In the genomic region with DNA sequence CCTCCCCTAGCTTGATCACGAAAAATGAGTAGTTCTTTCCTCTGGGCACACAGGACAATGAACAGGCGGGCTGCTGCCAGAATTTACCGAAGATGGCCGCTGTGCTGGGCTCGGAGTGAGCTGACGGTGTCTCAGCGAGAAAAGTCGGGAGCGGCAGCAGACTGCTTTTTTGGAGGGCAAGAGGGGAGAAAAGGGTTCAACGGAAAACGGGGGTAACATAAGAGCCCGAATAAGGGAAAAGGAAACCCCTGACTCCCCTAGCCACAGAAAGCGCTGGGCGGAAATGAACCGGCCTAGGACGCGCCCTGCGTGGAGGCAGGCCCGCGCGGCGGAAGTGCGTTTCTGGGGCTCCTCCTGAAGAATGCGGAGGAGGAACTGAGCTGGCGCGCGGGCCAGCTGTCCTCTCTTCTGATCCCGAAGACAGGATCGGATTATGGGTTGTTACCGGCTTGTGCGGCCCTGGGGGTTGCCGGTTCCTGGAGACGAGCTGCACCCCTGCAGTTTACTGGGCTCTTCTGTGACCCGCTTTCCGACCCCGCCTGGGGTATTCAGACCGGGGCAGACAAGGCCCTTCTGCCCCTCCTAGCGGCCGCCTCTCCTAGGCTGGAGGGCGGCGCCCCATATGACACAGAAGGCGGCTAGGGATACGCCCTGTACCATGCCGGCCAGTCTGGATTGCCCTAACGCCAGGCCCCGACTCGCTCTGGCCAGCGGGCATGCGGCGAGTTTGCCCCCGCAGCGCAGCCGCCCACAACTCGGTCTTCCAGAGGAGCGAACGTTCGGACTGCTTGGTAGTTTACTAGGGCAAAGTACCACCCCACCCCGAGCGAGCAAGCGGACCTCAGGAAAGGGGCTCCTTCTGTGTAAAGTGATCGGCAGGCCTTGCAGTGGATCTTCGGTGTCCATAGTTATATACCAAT, we compare ENCODE assay signal across 8 cellular contexts. TPM values are rescaled to one million over a fixed set of nuclear protein-coding genes. Genes with fewer than 3 reads are reported as not detected.
A peak's percentile ranks its signal among the peaks of the same experiment; 100 is the strongest.
DNase-seq lines count a peak whose midpoint lies in the region; ATAC-seq and TF ChIP-seq lines count a peak whose summit lies in the region.

No MANE protein-coding gene starts in this region.

- no peaks in the 10 kb centered on the region for H3K9me3 Mint-ChIP-seq in central memory CD8-positive, alpha-beta T cell

- peaks cover 38% of the 10 kb centered on the region for H3K4me1 Mint-ChIP-seq in central memory CD8-positive, alpha-beta T cell

- CTCF ChIA-PET in AG04450 (lab: Charles Lee): interaction anchor here (1.0 to 4.3 kb wide), 5 partner anchors 26 to 68 kb away, joined by 3 to 38 read pairs (median 3); no protein-coding TSS in a partner anchor

- TF ChIP-seq CTCF in AG04450 (IDR thresholded peaks at IDR 0.05; ENCODE audit: low read depth, low read length): peak; percentile 58
- peak; percentile 56 for TF ChIP-seq CTCF in kidney epithelial cell (IDR thresholded peaks at IDR 0.05; ENCODE audit: insufficient read depth, low read length, poor library complexity, severe bottlenecking)

- H3K27me3 ChIP-seq in AG04450 (ENCODE audit: control insufficient read depth, insufficient read depth, low read length) (no peaks in the 10 kb centered on the region), kidney epithelial cell (ENCODE audit: control insufficient read depth, insufficient read depth, low read length) (no peaks in the 10 kb centered on the region)

- H3K4me3 ChIP-seq in AG04450 (ENCODE audit: low read depth, low read length) (peak overlapping the region; percentile 70), kidney epithelial cell (ENCODE audit: low read depth, low read length) (peak overlapping the region; percentile 50)

- H3K27me3 Mint-ChIP-seq in central memory CD8-positive, alpha-beta T cell: no peaks in the 10 kb centered on the region

- POLR2A ChIA-PET in AG04450 (lab: Yijun Ruan, JAX): interaction anchor here (0.6 to 4.1 kb wide), 7 partner anchors 11 to 510 kb away, joined by 3 to 31 read pairs (median 4); partner anchors contain the start of gene KMT2E

- peak overlapping the region; percentile 98 for H3K4me3 Mint-ChIP-seq in central memory CD8-positive, alpha-beta T cell

- no peaks in the 10 kb centered on the region for H3K36me3 ChIP-seq in kidney epithelial cell (ENCODE audit: control insufficient read depth, insufficient read depth, low read length)

- DNase-seq in AG04450 (ENCODE audit: low read depth, low spot score) (no peak), NCI-H2227 (lab: John Stamatoyannopoulos, UW; ENCODE audit: unreplicated experiment) (peak; percentile 92), kidney epithelial cell (ENCODE audit: low read depth) (no peak)
- peak; percentile 68 to 77 (median 70) for DNase-seq in activated CD4-positive, CD25-positive, alpha-beta regulatory T cell (lab: John Stamatoyannopoulos, UW)
- peak; percentile 72 to 75 for DNase-seq in central memory CD8-positive, alpha-beta T cell (ENCODE audit: low spot score in 2 of 2)
- DNase-seq in stimulated activated CD4-positive, alpha-beta T cell treated with anti-CD3 and anti-CD28 coated beads, Interleukin-15, amount 100 ng/mL, for 48 hours (ENCODE audit: low read depth in 2 of 2): peak; percentile 74 to 82

- peak; percentile 78 for ATAC-seq in GM18861 (IDR thresholded peaks at IDR 0.05; ENCODE audit: unreplicated experiment)
- ATAC-seq in HG03095 (IDR thresholded peaks at IDR 0.05; ENCODE audit: unreplicated experiment): peak; percentile 81
- peak; percentile 89 for ATAC-seq in central memory CD8-positive, alpha-beta T cell (replicated peaks; ENCODE audit: extremely low read depth, poor library complexity, severe bottlenecking)

- H3K27ac ChIP-seq in AG04450 (ENCODE audit: low read depth, low read length): peak overlapping the region; percentile 97

- peak overlapping the region; percentile 100 for H3K27ac Mint-ChIP-seq in central memory CD8-positive, alpha-beta T cell (ENCODE audit: low read depth)

- H3K36me3 Mint-ChIP-seq in central memory CD8-positive, alpha-beta T cell (ENCODE audit: insufficient read depth): peaks cover 20% of the 10 kb centered on the region

- H3K9me3 ChIP-seq in AG04450 (ENCODE audit: control insufficient read depth, insufficient read depth, low read length): no peaks in the 10 kb centered on the region

RNA-seq across cellular contexts. Expression of gene KMT2E, which starts 30.1 kb away (rescaled TPM):
- 13.8 and 24.1 TPM in 2 replicates for polyA plus RNA-seq in AG04450 (2011; rRNA removed)
- 74.9 and 89.4 TPM in 2 replicates for polyA minus RNA-seq in AG04450 (2011; rRNA and poly(A)+ RNA removed)
- total RNA-seq in kidney epithelial cell: 31.8 and 36.3 TPM in 2 replicates

Comparison
In these comparisons a context has a peak if more than half of its experiments do, and no peak if none do; other contexts are left out.
1. DNase-seq: peak in NCI-H2227 (single experiment), activated CD4-positive, CD25-positive, alpha-beta regulatory T cell (4 of 4), central memory CD8-positive, alpha-beta T cell (2 of 2) and stimulated activated CD4-positive, alpha-beta T cell treated with anti-CD3 and anti-CD28 coated beads, Interleukin-15, amount 100 ng/mL, for 48 hours (2 of 2); none in AG04450 (single experiment) and kidney epithelial cell (single experiment).
2. Peak in every context shown above with its lines, with median percentiles within 50 percentile points of each other: ATAC-seq.